In the genomic region with DNA sequence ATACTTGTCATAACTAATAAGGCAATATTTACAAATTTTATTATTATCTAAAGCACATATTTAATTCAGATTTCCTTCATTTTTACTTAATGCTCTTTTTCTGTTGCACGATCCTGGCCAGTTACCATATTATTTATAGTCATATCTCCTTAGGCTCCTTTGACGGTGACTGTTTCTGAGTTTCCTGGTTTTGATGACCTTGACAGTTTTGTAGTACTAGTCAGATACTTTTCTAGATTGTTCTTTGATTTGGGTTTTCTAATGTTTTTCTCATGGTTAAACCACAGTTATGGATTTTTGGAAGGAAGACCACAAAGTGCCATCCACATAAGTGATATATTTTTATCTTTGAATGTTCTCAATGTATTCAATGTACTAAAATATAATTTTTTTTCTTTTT, we compare ENCODE assay signal across 23 cellular contexts.
"Had no signal": no experiment of that assay in that cellular context is flagged by ENCODE, and none has a peak within 500 bp of the region (broad histone marks: within the 10 kb centered on the region; RNA-seq: fewer than 3 reads in every experiment).

No MANE protein-coding gene starts in this region.

- H3K36me3 ChIP-seq: neutrophil, pancreas, right atrium auricular region, thyroid gland, upper lobe of right lung had no signal

- H3K4me2 ChIP-seq: hepatocyte had no signal

- H3K27me3 Mint-ChIP-seq: activated naive CD8-positive, alpha-beta T cell treated with anti-CD3 and anti-CD28 coated beads for 36 hours had no signal

- H3K4me3 Mint-ChIP-seq: activated naive CD8-positive, alpha-beta T cell treated with anti-CD3 and anti-CD28 coated beads for 36 hours; activated T-cell treated with anti-CD3 and anti-CD28 coated beads, Interleukin-2, amount 50 U/mL, for 4 hours; nephron had no signal

- H3K36me3 Mint-ChIP-seq: activated naive CD8-positive, alpha-beta T cell treated with anti-CD3 and anti-CD28 coated beads for 36 hours had no signal

- H3K9me3 Mint-ChIP-seq: activated naive CD8-positive, alpha-beta T cell treated with anti-CD3 and anti-CD28 coated beads for 36 hours; activated T-cell treated with anti-CD3 and anti-CD28 coated beads, Interleukin-2, amount 50 U/mL, for 4 hours; activated T-helper 2 cell treated with anti-CD3 and anti-CD28 coated beads, Interferon-gamma antibody, Interleukin-2, Interleukin-4, amounts not matched to agents 10 μg/mL and 5 μg/mL and 100 μg/mL, durations not matched to agents 14 hours and 24 hours and 36 hours; nephron had no signal

- H3K4me1 Mint-ChIP-seq: activated naive CD8-positive, alpha-beta T cell treated with anti-CD3 and anti-CD28 coated beads for 36 hours had no signal

- H3K4me3 ChIP-seq: hepatocyte, pancreas, psoas muscle, right atrium auricular region, thyroid gland, upper lobe of right lung had no signal

- ATAC-seq: activated T-cell treated with anti-CD3 and anti-CD28 coated beads, Interleukin-2, amount 50 U/mL, for 4 hours; left colon; pancreas; psoas muscle; stimulated activated naive CD8-positive, alpha-beta T cell treated with anti-CD3 and anti-CD28 coated beads, Interleukin-15, Interleukin-2, amounts not matched to agents 100 U/mL and 50 U/mL, for 24 hours; upper lobe of right lung had no signal

- DNase-seq: activated CD4-positive, alpha-beta T cell treated with anti-CD3 and anti-CD28 coated beads for 4 hours; activated CD4-positive, alpha-beta T cell treated with anti-CD3 and anti-CD28 coated beads, Interleukin-2, amount 50 U/mL, for 48 hours; activated CD4-positive, CD25-positive, alpha-beta regulatory T cell; activated CD8-positive, alpha-beta memory T cell treated with anti-CD3 and anti-CD28 coated beads, Interleukin-2, amount 50 U/mL, for 48 hours; activated naive CD4-positive, alpha-beta T cell; activated naive CD8-positive, alpha-beta T cell treated with anti-CD3 and anti-CD28 coated beads for 36 hours; activated T-cell treated with anti-CD3 and anti-CD28 coated beads, Interleukin-2, amount 50 U/mL, for 4 hours; amniotic stem cell; left colon; pancreas; psoas muscle; stimulated activated CD4-positive, alpha-beta T cell treated with anti-CD3 and anti-CD28 coated beads, Interleukin-12 subunit alpha, Interleukin-12 subunit beta, amount 100 ng/mL, for 4 hours; stimulated activated CD4-positive, alpha-beta T cell treated with anti-CD3 and anti-CD28 coated beads, Interleukin-4, amount 100 ng/mL, for 4 hours; stimulated activated naive CD8-positive, alpha-beta T cell treated with anti-CD3 and anti-CD28 coated beads, Interleukin-15, Interleukin-2, amounts not matched to agents 100 U/mL and 50 U/mL, for 24 hours; T-helper 1 cell; thyroid gland; upper lobe of right lung had no signal

- H3K27me3 ChIP-seq: hepatocyte, neutrophil, pancreas, right atrium auricular region, thyroid gland, upper lobe of right lung had no signal

- H3K27ac Mint-ChIP-seq: activated naive CD8-positive, alpha-beta T cell treated with anti-CD3 and anti-CD28 coated beads for 36 hours; activated T-helper 2 cell treated with anti-CD3 and anti-CD28 coated beads, Interferon-gamma antibody, Interleukin-2, Interleukin-4, amounts not matched to agents 10 μg/mL and 5 μg/mL and 100 μg/mL, durations not matched to agents 14 hours and 24 hours and 36 hours; nephron had no signal

- H3K79me2 ChIP-seq: hepatocyte had no signal

- FAIRE-seq: islet of Langerhans had no signal

- H3K9me3 ChIP-seq: neutrophil, pancreas, psoas muscle, right atrium auricular region, thyroid gland, upper lobe of right lung had no signal

- H2AFZ ChIP-seq: hepatocyte had no signal

- H3K27ac ChIP-seq: hepatocyte, neutrophil, pancreas, psoas muscle, right atrium auricular region, thyroid gland, upper lobe of right lung had no signal

- H3K4me1 ChIP-seq: pancreas, psoas muscle, right atrium auricular region, thyroid gland, upper lobe of right lung had no signal
